In the genomic region with DNA sequence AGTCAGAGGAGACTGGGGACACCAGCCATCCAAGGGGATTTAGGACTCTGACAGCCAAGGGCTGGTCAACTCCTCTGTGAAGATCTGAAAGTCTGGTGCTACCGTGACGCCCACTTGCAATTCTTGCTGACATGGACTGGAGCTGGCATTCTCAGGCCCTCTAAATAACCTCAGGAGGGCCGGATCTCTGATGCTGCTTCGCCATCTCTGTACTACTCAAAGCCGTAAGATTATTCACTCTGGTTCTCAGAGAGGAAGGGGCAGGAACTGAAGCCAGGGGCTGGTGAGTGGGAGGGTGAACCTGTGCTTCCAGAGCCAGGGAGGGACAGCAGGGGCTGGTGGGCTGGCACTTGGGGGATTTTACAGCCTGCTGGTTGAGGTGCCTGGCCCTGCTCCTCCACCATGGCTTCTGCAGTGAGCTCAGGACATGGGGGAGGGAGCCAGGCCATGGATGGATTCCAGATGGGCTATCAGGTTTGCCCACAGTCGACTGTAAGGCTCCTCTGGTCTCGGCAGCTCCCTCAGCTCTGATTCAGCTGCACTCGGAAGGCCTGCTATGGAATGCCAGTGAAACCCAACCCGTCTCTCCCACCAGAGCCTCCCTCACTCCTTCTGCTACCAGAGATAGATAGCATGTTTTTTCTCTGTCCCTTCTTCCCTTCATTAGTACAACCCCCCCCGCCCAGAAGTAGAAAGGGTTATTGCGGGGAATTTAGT, we compare ENCODE assay signal across 11 cellular contexts.
DNase-seq lines count a peak whose midpoint lies in the region; ATAC-seq and TF ChIP-seq lines count a peak whose summit lies in the region.
"Had no signal": no experiment of that assay in that cellular context is flagged by ENCODE, and none has a peak within 500 bp of the region (broad histone marks: within the 10 kb centered on the region; RNA-seq: fewer than 3 reads in every experiment).

No MANE protein-coding gene starts in this region.

- ATAC-seq in GM21526 (IDR thresholded peaks at IDR 0.05; ENCODE audit: low FRiP score, unreplicated experiment) (peak; percentile 24), HG03469 (IDR thresholded peaks at IDR 0.05; ENCODE audit: unreplicated experiment) (no peak)
- ATAC-seq: activated CD8-positive, alpha-beta memory T cell treated with anti-CD3 and anti-CD28 coated beads, Interleukin-2, amount 10 ng/mL, durations not matched to agents 7 days and 5 days; naive thymus-derived CD4-positive, alpha-beta T cell had no signal

- H3K4me1 ChIP-seq in left ventricle myocardium inferior (peaks cover 90% of the 10 kb centered on the region), skeletal muscle satellite cell (ENCODE audit: control insufficient read depth, insufficient read depth, low read length) (peaks cover 66% of the 10 kb centered on the region)

- DNase-seq in left ventricle myocardium inferior (no peak), CD1c-positive myeloid dendritic cell (ENCODE audit: extremely low spot score) (no peak), NCI-H1930 (lab: John Stamatoyannopoulos, UW) (no peak), SKM-1 (lab: John Stamatoyannopoulos, UW; ENCODE audit: unreplicated experiment) (no peak)
- DNase-seq: activated CD8-positive, alpha-beta memory T cell treated with anti-CD3 and anti-CD28 coated beads, Interleukin-2, amount 10 ng/mL, durations not matched to agents 7 days and 5 days; naive thymus-derived CD4-positive, alpha-beta T cell had no signal

- H3K4me2 ChIP-seq in skeletal muscle satellite cell (ENCODE audit: low read length) = peak overlapping the region; percentile 44
- H3K4me2 ChIP-seq: KMS-11 had no signal

- peak overlapping the region; percentile 60 for H3K9ac ChIP-seq in skeletal muscle satellite cell (ENCODE audit: low read depth, low read length)
- H3K9ac ChIP-seq: KMS-11 had no signal

- intact Hi-C loops in left ventricle myocardium inferior (cut with micrococcal nuclease) = no loop called here

- H3K36me3 ChIP-seq in left ventricle myocardium inferior (no peaks in the 10 kb centered on the region), skeletal muscle satellite cell (ENCODE audit: insufficient read depth, low read length) (peaks cover 46% of the 10 kb centered on the region)

- H3K27me3 ChIP-seq in left ventricle myocardium inferior (ENCODE audit: low read depth) (no peaks in the 10 kb centered on the region), skeletal muscle satellite cell (ENCODE audit: control insufficient read depth, insufficient read depth, low read length) (no peaks in the 10 kb centered on the region)

- H3K4me3 ChIP-seq in left ventricle myocardium inferior (no peak overlapping the region), skeletal muscle satellite cell (ENCODE audit: low read length) (peak overlapping the region; percentile 21)

- no peaks in the 10 kb centered on the region for H3K9me3 ChIP-seq in left ventricle myocardium inferior (replicated peaks)
- H3K9me3 ChIP-seq in skeletal muscle satellite cell (replicated peaks; ENCODE audit: low read length) = no peaks in the 10 kb centered on the region

- H3K27ac ChIP-seq in VCaP = peak overlapping the region; percentile 57; the same call in 1 of the 2 replicates
- peak overlapping the region; percentile 73 for H3K27ac ChIP-seq in left ventricle myocardium inferior (replicated peaks)
- H3K27ac ChIP-seq: KMS-11 had no signal

- TF ChIP-seq CTCF in VCaP (conservative IDR thresholded peaks at IDR 0.05) (no peak), left ventricle myocardium inferior (IDR thresholded peaks at IDR 0.05; ENCODE audit: borderline replicate concordance) (no peak)
